ENCODE assay signal across 22 cellular contexts in the genomic region with DNA sequence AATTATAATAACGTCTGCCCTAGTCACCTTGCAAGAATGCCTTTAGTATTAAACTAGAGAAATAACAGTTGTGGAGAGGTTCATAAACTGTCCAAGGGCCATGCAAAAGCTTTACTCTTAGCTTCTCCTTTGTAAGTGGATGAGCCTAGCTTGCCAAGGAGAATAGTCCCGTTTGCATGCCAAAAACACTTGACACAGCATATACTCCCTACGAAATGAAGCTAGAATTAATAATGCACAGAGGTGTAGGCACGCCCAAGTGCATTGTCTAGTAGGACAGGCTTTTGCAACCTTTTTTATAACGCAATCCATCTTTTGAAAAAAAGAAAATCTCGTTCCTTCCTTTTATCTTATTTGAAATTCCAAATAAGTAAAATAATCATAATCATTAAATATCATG. TPM values are rescaled to one million over a fixed set of nuclear protein-coding genes. Genes with fewer than 3 reads are reported as not detected.
A peak's percentile ranks its signal among the peaks of the same experiment; 100 is the strongest.
DNase-seq lines count a peak whose midpoint lies in the region; ATAC-seq, FAIRE-seq and TF ChIP-seq lines count a peak whose summit lies in the region.
"Had no signal": no experiment of that assay in that cellular context is flagged by ENCODE, and none has a peak within 500 bp of the region (broad histone marks: within the 10 kb centered on the region; RNA-seq: fewer than 3 reads in every experiment).

No MANE protein-coding gene starts in this region.

- no peak overlapping the region for H3K4me3 Mint-ChIP-seq in astrocyte (ENCODE audit: unreplicated experiment)
- no peak overlapping the region for H3K4me3 Mint-ChIP-seq in mesothelial cell of epicardium
- H3K4me3 Mint-ChIP-seq in osteocyte (ENCODE audit: unreplicated experiment), result no peak overlapping the region
- H3K4me3 Mint-ChIP-seq: CD8-positive, alpha-beta T cell had no signal

- no peaks in the 10 kb centered on the region for H3K36me3 ChIP-seq in astrocyte (ENCODE audit: insufficient read depth, low read length)
- H3K36me3 ChIP-seq: SJSA1 had no signal

- ATAC-seq in left ventricle myocardium superior, result peak; percentile 16
- ATAC-seq: CD8-positive, alpha-beta T cell; K562 had no signal

- H3K79me2 ChIP-seq in astrocyte (ENCODE audit: insufficient read depth, low read length), result no peaks in the 10 kb centered on the region

- H3K4me3 ChIP-seq in astrocyte (ENCODE audit: insufficient read depth, low read depth, low read length), result no peak overlapping the region
- H3K4me3 ChIP-seq: K562, SJSA1 had no signal

- H3K9me3 ChIP-seq in astrocyte (ENCODE audit: insufficient read depth, low read depth, low read length), result no peaks in the 10 kb centered on the region
- H3K9me3 ChIP-seq: Caco-2, SJSA1 had no signal

- FAIRE-seq in astrocyte (lab: Jason Lieb, UNC) (no peak), H54 (lab: Jason Lieb, UNC) (no peak)
- FAIRE-seq: GM12891, H1, K562 had no signal

- DNase-seq in left ventricle myocardium superior (no peak), cardiac septum (ENCODE audit: low spot score) (no peak), astrocyte (ENCODE audit: low read depth) (no peak), mesothelial cell of epicardium (ENCODE audit: low spot score in 2 of 2, unreplicated experiment in 2 of 2) (no peak), osteocyte (ENCODE audit: extremely low spot score, unreplicated experiment) (no peak), HuH-7.5 (ENCODE audit: low spot score) (no peak), H54 (ENCODE audit: insufficient read length, low spot score) (no peak)
- DNase-seq: Caco-2; CD8-positive, alpha-beta T cell; GF-D8; Kasumi-1; MV-4-11; NCI-H1105; NCI-H1436 treated with DMSO at 0.1 percent for 48 hours; NCI-H1930; NCI-H2107; NCI-H510A had no signal

- no peak overlapping the region for H3K27ac ChIP-seq in astrocyte (ENCODE audit: low read depth, low read length)
- H3K27ac ChIP-seq: C4-2B, SJSA1 had no signal

- H3K27me3 ChIP-seq in astrocyte (ENCODE audit: insufficient read depth, low read length), result no peaks in the 10 kb centered on the region
- H3K27me3 ChIP-seq: SJSA1 had no signal

- peaks cover 7% of the 10 kb centered on the region for H3K4me1 ChIP-seq in astrocyte (ENCODE audit: insufficient read depth, low read length)

- H4K20me1 ChIP-seq in astrocyte (ENCODE audit: insufficient read depth, low read length), result peaks cover 4% of the 10 kb centered on the region

- H3K4me1 Mint-ChIP-seq in astrocyte (ENCODE audit: low read depth, unreplicated experiment) (peaks cover 13% of the 10 kb centered on the region), mesothelial cell of epicardium (peaks cover 21% of the 10 kb centered on the region), osteocyte (ENCODE audit: unreplicated experiment) (peaks cover 23% of the 10 kb centered on the region)

- no peak overlapping the region for H3K27ac Mint-ChIP-seq in astrocyte (ENCODE audit: unreplicated experiment)
- H3K27ac Mint-ChIP-seq in mesothelial cell of epicardium, result peak overlapping the region; percentile 22
- H3K27ac Mint-ChIP-seq in osteocyte (ENCODE audit: unreplicated experiment), result no peak overlapping the region
- H3K27ac Mint-ChIP-seq: CD8-positive, alpha-beta T cell had no signal

- H3K36me3 Mint-ChIP-seq in astrocyte (ENCODE audit: low read depth, unreplicated experiment), result peaks cover 6% of the 10 kb centered on the region
- peaks cover 24% of the 10 kb centered on the region for H3K36me3 Mint-ChIP-seq in mesothelial cell of epicardium
- H3K36me3 Mint-ChIP-seq in osteocyte (ENCODE audit: unreplicated experiment), result peaks cover 9% of the 10 kb centered on the region

- H3K9me3 Mint-ChIP-seq in astrocyte (ENCODE audit: unreplicated experiment), result no peaks in the 10 kb centered on the region
- no peaks in the 10 kb centered on the region for H3K9me3 Mint-ChIP-seq in mesothelial cell of epicardium
- H3K9me3 Mint-ChIP-seq in osteocyte (ENCODE audit: unreplicated experiment), result no peaks in the 10 kb centered on the region
- H3K9me3 Mint-ChIP-seq: CD8-positive, alpha-beta T cell had no signal

- H3K27me3 Mint-ChIP-seq in astrocyte (ENCODE audit: low read depth, unreplicated experiment), result no peaks in the 10 kb centered on the region
- H3K27me3 Mint-ChIP-seq in mesothelial cell of epicardium (ENCODE audit: low read depth), result no peaks in the 10 kb centered on the region
- no peaks in the 10 kb centered on the region for H3K27me3 Mint-ChIP-seq in osteocyte (ENCODE audit: unreplicated experiment)

- no peak overlapping the region for H3K9ac ChIP-seq in astrocyte (ENCODE audit: low read length)

- intact Hi-C loops in left ventricle myocardium superior (cut with micrococcal nuclease), result no loop called here
- intact Hi-C loops in cardiac septum (cut with DNase I), result no loop called here

- H3K4me2 ChIP-seq in astrocyte (ENCODE audit: low read length), result peak overlapping the region; percentile 3

- TF ChIP-seq CTCF in astrocyte (IDR thresholded peaks at IDR 0.05; ENCODE audit: insufficient read depth, low read depth, low read length) (no peak), mesothelial cell of epicardium (IDR thresholded peaks at IDR 0.05; ENCODE audit: unreplicated experiment) (no peak), osteocyte (IDR thresholded peaks at IDR 0.05) (no peak)

- no peak overlapping the region for H2AFZ ChIP-seq in astrocyte (ENCODE audit: low read depth, low read length)

- no peak for TF ChIP-seq POLR2A in H54 (IDR thresholded peaks at IDR 0.05; ENCODE audit: low read depth, low read length)

RNA-seq across cellular contexts. Expression of gene CDRT4, which starts 12.8 kb away (rescaled TPM):
- total RNA-seq in left ventricle myocardium superior, result 1.4 TPM
- 1.8 TPM for total RNA-seq in cardiac septum
- 6.2 and 8.8 TPM in 2 replicates for total RNA-seq in astrocyte
- 34.1 to 39.7 TPM (median 34.8 TPM) in 3 replicates for total RNA-seq in mesothelial cell of epicardium
- total RNA-seq in osteocyte, result 9.6 and 10.1 TPM in 2 replicates
